25 cellular contexts compared by ENCODE assay signal in genomic region chr9:21906878-21907277, GRCh38.
DNase-seq lines count a peak whose midpoint lies in the region; ATAC-seq and TF ChIP-seq lines count a peak whose summit lies in the region.
"Had no signal": no experiment of that assay in that cellular context is flagged by ENCODE, and none has a peak within 500 bp of the region (broad histone marks: within the 10 kb centered on the region; RNA-seq: fewer than 3 reads in every experiment).

No MANE protein-coding gene starts in this region.

- no peak overlapping the region for H3K4me3 Mint-ChIP-seq in osteocyte (ENCODE audit: unreplicated experiment)
- H3K4me3 Mint-ChIP-seq: B cell had no signal

- H3K27me3 ChIP-seq in adipocyte (replicated peaks; ENCODE audit: control insufficient read depth, insufficient read depth, low read length) (no peaks in the 10 kb centered on the region), esophagus muscularis mucosa (no peaks in the 10 kb centered on the region)
- H3K27me3 ChIP-seq: MG63 had no signal

- no peak for TF ChIP-seq EP300 in esophagus muscularis mucosa (IDR thresholded peaks at IDR 0.05)

- peak overlapping the region; percentile 44 for H3K27ac Mint-ChIP-seq in osteocyte (ENCODE audit: unreplicated experiment)
- H3K27ac Mint-ChIP-seq: B cell, IgD-negative memory B cell had no signal

- peaks cover 30% of the 10 kb centered on the region for H3K36me3 Mint-ChIP-seq in osteocyte (ENCODE audit: unreplicated experiment)

- no peaks in the 10 kb centered on the region for H3K27me3 Mint-ChIP-seq in osteocyte (ENCODE audit: unreplicated experiment)
- H3K27me3 Mint-ChIP-seq: B cell, IgD-negative memory B cell had no signal

- H3K4me3 ChIP-seq in adipocyte (ENCODE audit: low read length) (no peak overlapping the region), fibroblast of mammary gland (ENCODE audit: control insufficient read depth, low read depth, low read length) (no peak overlapping the region), esophagus muscularis mucosa (no peak overlapping the region)
- H3K4me3 ChIP-seq: GM12878, MG63, SK-N-MC had no signal

- peaks cover 37% of the 10 kb centered on the region for H3K9me3 Mint-ChIP-seq in osteocyte (ENCODE audit: unreplicated experiment)

- no peak for TF ChIP-seq CTCF in fibroblast of mammary gland (conservative IDR thresholded peaks at IDR 0.05; ENCODE audit: control insufficient read depth, insufficient read depth, low read depth, low read length)
- TF ChIP-seq CTCF in osteocyte (IDR thresholded peaks at IDR 0.05), result no peak
- TF ChIP-seq CTCF in esophagus muscularis mucosa (IDR thresholded peaks at IDR 0.05), result no peak

- H3K9me3 ChIP-seq in adipocyte (ENCODE audit: control insufficient read depth, low read length) (peaks cover 26% of the 10 kb centered on the region), esophagus muscularis mucosa (peaks cover 0 to 56% (median 43%) of the 10 kb centered on the region in 4 donors)
- H3K9me3 ChIP-seq: MG63 had no signal

- DNase-seq in EL (peak; percentile 57), adipocyte (ENCODE audit: low read depth) (peak; percentile 32), fibroblast of mammary gland (ENCODE audit: low read depth) (peak; percentile 40), osteocyte (ENCODE audit: extremely low spot score, unreplicated experiment) (no peak), NCI-H524 treated with DMSO at 0.1 percent for 48 hours (lab: John Stamatoyannopoulos, UW) (no peak), NCI-H1048 (lab: John Stamatoyannopoulos, UW) (no peak), esophagus muscularis mucosa (ENCODE audit: extremely low spot score) (no peak)
- DNase-seq: COR-L47, DMS 273 treated with DMSO at 0.1 percent for 48 hours, H7, Karpas-422, MG63, NCI-H1092, NCI-H1436 treated with DMSO at 0.1 percent for 48 hours, NCI-H2029 treated with DMSO at 0.1 percent for 48 hours, NCI-H2171, NCI-H446, NCI-H748 treated with DMSO at 0.1 percent for 48 hours, SHP77 had no signal

- H3K4me1 Mint-ChIP-seq in osteocyte (ENCODE audit: unreplicated experiment), result peaks cover 38% of the 10 kb centered on the region
- H3K4me1 Mint-ChIP-seq: IgD-negative memory B cell had no signal

- no peak for ATAC-seq in HG03457 (IDR thresholded peaks at IDR 0.05; ENCODE audit: unreplicated experiment)
- ATAC-seq: GM12878 had no signal

- H3K36me3 ChIP-seq in adipocyte (ENCODE audit: control insufficient read depth, insufficient read depth, low read length, severe bottlenecking) (peaks cover 13% of the 10 kb centered on the region), esophagus muscularis mucosa (no peaks in the 10 kb centered on the region)
- H3K36me3 ChIP-seq: MG63 had no signal

- H3K9ac ChIP-seq in adipocyte (ENCODE audit: low read length), result no peak overlapping the region

- H3K4me1 ChIP-seq in adipocyte (ENCODE audit: control insufficient read depth, insufficient read depth, low read length) (peaks cover 5% of the 10 kb centered on the region), esophagus muscularis mucosa (no peaks in the 10 kb centered on the region)

- no peak overlapping the region for H3K27ac ChIP-seq in esophagus muscularis mucosa (replicated peaks in 1 of 4)
- H3K27ac ChIP-seq: HL-60, SK-N-MC had no signal

- 100% methylated on average over 3 of the region's 3 CpGs for WGBS in esophagus muscularis mucosa

- intact Hi-C loops in esophagus muscularis mucosa (cut with DNase I), result no loop called here

- TF ChIP-seq POLR2A in esophagus muscularis mucosa (IDR thresholded peaks at IDR 0.05; ENCODE audit: low read depth), result no peak

Comparison
In these comparisons a context has a peak if more than half of its experiments do, and no peak if none do; other contexts are left out.
1. DNase-seq: peak in EL (single experiment), adipocyte (single experiment) and fibroblast of mammary gland (single experiment); none in osteocyte (single experiment), NCI-H524 treated with DMSO at 0.1 percent for 48 hours (single experiment), NCI-H1048 (single experiment) and esophagus muscularis mucosa (single experiment).